11 cellular contexts compared by ENCODE assay signal in the genomic region with DNA sequence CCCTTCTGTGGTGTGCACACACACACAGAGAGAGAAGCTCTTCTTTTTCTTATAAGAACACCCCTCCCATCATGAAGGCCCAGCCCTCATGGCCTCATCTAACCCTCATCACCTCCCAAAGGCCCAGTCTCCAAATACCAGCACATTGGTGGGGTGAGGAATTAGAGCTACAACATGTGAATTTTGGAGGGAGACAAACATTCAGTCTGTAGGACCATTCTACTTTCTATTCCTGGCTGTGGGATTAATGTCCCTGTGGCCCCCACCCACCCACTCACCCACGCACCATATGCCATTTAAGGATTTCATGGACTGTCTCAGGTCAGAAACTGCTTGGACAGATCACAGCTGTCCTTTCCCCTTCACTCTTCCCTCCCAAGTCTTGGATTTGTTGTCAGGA.
DNase-seq lines count a peak whose midpoint lies in the region; ATAC-seq and TF ChIP-seq lines count a peak whose summit lies in the region.
"Had no signal": no experiment of that assay in that cellular context is flagged by ENCODE, and none has a peak within 500 bp of the region (broad histone marks: within the 10 kb centered on the region; RNA-seq: fewer than 3 reads in every experiment).

No MANE protein-coding gene starts in this region.

- H3F3A ChIP-seq in MM.1S (ENCODE audit: insufficient read depth, low read length) = no peaks in the 10 kb centered on the region

- intact Hi-C loops in Right ventricle myocardium inferior (cut with DNase I) = no loop called here
- intact Hi-C loops in cardiac septum (cut with DNase I) = no loop called here
- intact Hi-C loops in gastrocnemius medialis (cut with DNase I; ENCODE audit: low total_unique reads) = no loop called here

- no peak overlapping the region for H3K27ac ChIP-seq in MM.1S (ENCODE audit: low read length)
- H3K27ac ChIP-seq in gastrocnemius medialis = no peak overlapping the region
- H3K27ac ChIP-seq: C4-2B had no signal

- H3K27me3 Mint-ChIP-seq in nephron (ENCODE audit: low read depth) = no peaks in the 10 kb centered on the region

- H3K4me3 ChIP-seq in MM.1S (ENCODE audit: low read length) (no peak overlapping the region), gastrocnemius medialis (no peak overlapping the region)

- H3K79me2 ChIP-seq in MM.1S (ENCODE audit: low read length) = no peaks in the 10 kb centered on the region; the same call in 1 of the 2 replicates

- no peaks in the 10 kb centered on the region for H4K20me1 ChIP-seq in MM.1S (ENCODE audit: insufficient read depth, low read length)

- H3K4me1 ChIP-seq in MM.1S (ENCODE audit: low read length) = no peaks in the 10 kb centered on the region
- H3K4me1 ChIP-seq in gastrocnemius medialis = no peaks in the 10 kb centered on the region
- H3K4me1 ChIP-seq: Caco-2 had no signal

- H3K27me3 ChIP-seq in MM.1S (replicated peaks; ENCODE audit: insufficient read depth, low read length) = no peaks in the 10 kb centered on the region
- no peaks in the 10 kb centered on the region for H3K27me3 ChIP-seq in gastrocnemius medialis

- ATAC-seq in Right ventricle myocardium inferior = no peak
- ATAC-seq in gastrocnemius medialis = no peak

- H3K4me2 ChIP-seq in MM.1S (ENCODE audit: low read depth, low read length) = peak overlapping the region; percentile 30; the same call in 1 of the 2 replicates

- H3K27ac Mint-ChIP-seq in nephron = peak overlapping the region in 1 of 3 experiments; percentile 41
- H3K27ac Mint-ChIP-seq: B cell; CD4-positive, alpha-beta T cell; H9 had no signal

- TF ChIP-seq CTCF in MM.1S (IDR thresholded peaks at IDR 0.05; ENCODE audit: low read length) = no peak
- no peak for TF ChIP-seq CTCF in nephron (IDR thresholded peaks at IDR 0.05; ENCODE audit: unreplicated experiment in 3 of 3)
- TF ChIP-seq CTCF in gastrocnemius medialis (IDR thresholded peaks at IDR 0.05 in 4 of 5, conservative IDR thresholded peaks at IDR 0.05 in 1 of 5) = no peak

- H3K9ac ChIP-seq in MM.1S (ENCODE audit: low read length) = no peak overlapping the region

- H3K4me3 Mint-ChIP-seq in nephron = peak overlapping the region in 2 of 3 experiments; percentile 31 to 63
- H3K4me3 Mint-ChIP-seq: B cell; CD4-positive, alpha-beta T cell; H9 had no signal

- H3K36me3 ChIP-seq in MM.1S (replicated peaks; ENCODE audit: insufficient read depth, low read length) (no peaks in the 10 kb centered on the region), gastrocnemius medialis (no peaks in the 10 kb centered on the region)

- peaks cover 37% of the 10 kb centered on the region for H3K36me3 Mint-ChIP-seq in nephron (ENCODE audit: low read depth)

- TF ChIP-seq POLR2A in gastrocnemius medialis (IDR thresholded peaks at IDR 0.05) (no peak), erythroblast (IDR thresholded peaks at IDR 0.05; ENCODE audit: low read length) (no peak)

- in situ Hi-C loops in gastrocnemius medialis (cut with MboI; ENCODE audit: low sequenced_read_pairs in 4 of 4) = no loop called here

- no peaks in the 10 kb centered on the region for H3K9me3 ChIP-seq in MM.1S (replicated peaks; ENCODE audit: insufficient read depth, low read length)
- H3K9me3 ChIP-seq in gastrocnemius medialis = no peaks in the 10 kb centered on the region
- H3K9me3 ChIP-seq: Caco-2 had no signal

- DNase-seq in Right ventricle myocardium inferior (ENCODE audit: missing footprints) = peak; percentile 21
- DNase-seq in cardiac septum (ENCODE audit: low spot score) = no peak
- DNase-seq in MM.1S = no peak
- DNase-seq in gastrocnemius medialis = no peak
- DNase-seq in erythroblast (lab: John Stamatoyannopoulos, UW) = no peak
- DNase-seq: Caco-2, H9 had no signal

- H3K9me2 ChIP-seq in MM.1S (replicated peaks; ENCODE audit: insufficient read depth, low read length) = no peaks in the 10 kb centered on the region

- no peaks in the 10 kb centered on the region for H3K9me3 Mint-ChIP-seq in nephron
- H3K9me3 Mint-ChIP-seq: CD4-positive, alpha-beta T cell; H9 had no signal

- H3K4me1 Mint-ChIP-seq in nephron = peaks cover 49% of the 10 kb centered on the region
- H3K4me1 Mint-ChIP-seq: B cell, H9 had no signal

- no peak overlapping the region for H2AFZ ChIP-seq in MM.1S (ENCODE audit: low read length)
